In genomic region chr11:46362146-46363030, GRCh38 we compare ENCODE assay signal across 8 cellular contexts. TPM values are rescaled to one million over a fixed set of nuclear protein-coding genes. Genes with fewer than 3 reads are reported as not detected.
DNase-seq lines count a peak whose midpoint lies in the region; TF ChIP-seq lines count a peak whose summit lies in the region.

No MANE protein-coding gene starts in this region.

- peak overlapping the region; percentile 96 for H3K4me2 ChIP-seq in OCI-LY3 (ENCODE audit: low read length)
- H3K4me2 ChIP-seq in neural progenitor cell = no peak overlapping the region

- H3K9me3 ChIP-seq in OCI-LY3 (ENCODE audit: insufficient read depth, low read length) = no peaks in the 10 kb centered on the region
- no peaks in the 10 kb centered on the region for H3K9me3 ChIP-seq in effector memory CD4-positive, alpha-beta T cell (ENCODE audit: control insufficient read depth, low read length)
- H3K9me3 ChIP-seq in neural progenitor cell (ENCODE audit: low read depth) = no peaks in the 10 kb centered on the region

- H3F3A ChIP-seq in neural progenitor cell (ENCODE audit: low read depth) = peaks cover 4% of the 10 kb centered on the region

- peak overlapping the region; percentile 92 for H3K27ac Mint-ChIP-seq in neural progenitor cell

- no peaks in the 10 kb centered on the region for H3K36me3 ChIP-seq in OCI-LY3 (replicated peaks; ENCODE audit: low read depth, low read length)
- peaks cover 21% of the 10 kb centered on the region for H3K36me3 ChIP-seq in effector memory CD4-positive, alpha-beta T cell (ENCODE audit: control insufficient read depth, insufficient read depth, low read length)
- H3K36me3 ChIP-seq in neural progenitor cell = no peaks in the 10 kb centered on the region

- H3K9me3 Mint-ChIP-seq in neural progenitor cell = no peaks in the 10 kb centered on the region

- H3K4me1 ChIP-seq in OCI-LY3 (ENCODE audit: low read length) (peaks cover 14% of the 10 kb centered on the region), neural progenitor cell (peaks cover 38% of the 10 kb centered on the region)
- H3K4me1 ChIP-seq in effector memory CD4-positive, alpha-beta T cell (ENCODE audit: control insufficient read depth, insufficient read depth, low read length, poor library complexity, severe bottlenecking) = peaks cover 35% of the 10 kb centered on the region

- H3K4me3 Mint-ChIP-seq in neural progenitor cell = peak overlapping the region; percentile 73

- H3K4me3 ChIP-seq in OCI-LY3 (ENCODE audit: low read length) = peak overlapping the region; percentile 76; the same call in 1 of the 2 replicates
- H3K4me3 ChIP-seq in effector memory CD4-positive, alpha-beta T cell (ENCODE audit: insufficient read depth, low read depth, low read length, poor library complexity, severe bottlenecking) = no peak overlapping the region
- no peak overlapping the region for H3K4me3 ChIP-seq in neural progenitor cell

- H3K27me3 ChIP-seq in OCI-LY3 (ENCODE audit: low read depth, low read length) (no peaks in the 10 kb centered on the region), neural progenitor cell (no peaks in the 10 kb centered on the region)
- no peaks in the 10 kb centered on the region for H3K27me3 ChIP-seq in effector memory CD4-positive, alpha-beta T cell (replicated peaks; ENCODE audit: control insufficient read depth, insufficient read depth, low read length, poor library complexity, severe bottlenecking)

- H3K79me2 ChIP-seq in OCI-LY3 (ENCODE audit: low read length) (peaks cover 37% of the 10 kb centered on the region), neural progenitor cell (ENCODE audit: low read depth) (peaks cover 50% of the 10 kb centered on the region)

- H3K27ac ChIP-seq in C4-2B (peak overlapping the region; percentile 24), OCI-LY3 (ENCODE audit: low read length) (no peak overlapping the region), neural progenitor cell (peak overlapping the region; percentile 67)
- peak overlapping the region; percentile 56 for H3K27ac ChIP-seq in effector memory CD4-positive, alpha-beta T cell (ENCODE audit: insufficient read depth, low read length, poor library complexity, severe bottlenecking)

- DNase-seq in effector memory CD4-positive, alpha-beta T cell = no peak
- no peak for DNase-seq in neural progenitor cell (ENCODE audit: low spot score)
- DNase-seq in AG20443 (ENCODE audit: low spot score) = no peak
- DNase-seq in stimulated activated CD4-positive, alpha-beta T cell treated with anti-CD3 and anti-CD28 coated beads, Interleukin-4, amount 100 ng/mL, for 1 hour = no peak
- DNase-seq in OCI-M2 (lab: John Stamatoyannopoulos, UW; ENCODE audit: unreplicated experiment) = no peak
- no peak for DNase-seq in NCI-H187 treated with DMSO at 0.1 percent for 48 hours (lab: John Stamatoyannopoulos, UW)

- H3K4me1 Mint-ChIP-seq in neural progenitor cell = peaks cover 38% of the 10 kb centered on the region

- H3K27me3 Mint-ChIP-seq in neural progenitor cell (ENCODE audit: insufficient read depth, low read depth) = peaks cover 5% of the 10 kb centered on the region

- no peak for TF ChIP-seq CTCF in C4-2B (conservative IDR thresholded peaks at IDR 0.05)
- TF ChIP-seq CTCF in OCI-LY3 (IDR thresholded peaks at IDR 0.05; ENCODE audit: low read depth, low read length) = no peak
- no peak for TF ChIP-seq CTCF in neural progenitor cell (IDR thresholded peaks at IDR 0.05)

- H3K9ac ChIP-seq in OCI-LY3 (ENCODE audit: low read length) (peak overlapping the region; percentile 68; the same call in 1 of the 2 replicates), neural progenitor cell (no peak overlapping the region)

- H4K20me1 ChIP-seq in OCI-LY3 (ENCODE audit: insufficient read depth, low read length) (peaks cover 2% of the 10 kb centered on the region; the same call in 1 of the 2 replicates), neural progenitor cell (ENCODE audit: low read depth) (peaks cover 68% of the 10 kb centered on the region)

- H2AFZ ChIP-seq in OCI-LY3 (ENCODE audit: low read depth, low read length) (no peak overlapping the region), neural progenitor cell (replicated peaks) (no peak overlapping the region)

- H3K36me3 Mint-ChIP-seq in neural progenitor cell = no peaks in the 10 kb centered on the region

RNA-seq across cellular contexts. Expression of gene DGKZ, which starts 15.1 kb away (rescaled TPM):
- total RNA-seq in neural progenitor cell (ENCODE audit: low replicate concordance) = 12.5 and 55.5 TPM in 2 replicates

RNA-seq across cellular contexts. Expression of gene MDK, which starts 19.1 kb away (rescaled TPM):
- 600 and 1,035 TPM in 2 replicates for total RNA-seq in neural progenitor cell (ENCODE audit: low replicate concordance)

RNA-seq across cellular contexts. Expression of gene CHRM4, which starts 29.2 kb away (rescaled TPM):
- total RNA-seq in neural progenitor cell (ENCODE audit: low replicate concordance) = 0.31 TPM in 1 of 2 replicates, not detected in the other
